11 cellular contexts compared by ENCODE assay signal in genomic region chr20:46872315-46873211, GRCh38. TPM values are rescaled to one million over a fixed set of nuclear protein-coding genes. Genes with fewer than 3 reads are reported as not detected.
DNase-seq lines count a peak whose midpoint lies in the region; TF ChIP-seq lines count a peak whose summit lies in the region.
"Had no signal": no experiment of that assay in that cellular context is flagged by ENCODE, and none has a peak within 500 bp of the region (broad histone marks: within the 10 kb centered on the region; RNA-seq: fewer than 3 reads in every experiment).

No MANE protein-coding gene starts in this region.

- peak overlapping the region; percentile 80 for H2AFZ ChIP-seq in ACC112 (ENCODE audit: low read length, unreplicated experiment)
- no peak overlapping the region for H2AFZ ChIP-seq in mesenchymal stem cell (ENCODE audit: low read depth, low read length)

- intact Hi-C loops in left ventricle myocardium inferior (cut with micrococcal nuclease): no loop called here

- no peak overlapping the region for H3K23ac ChIP-seq in mesenchymal stem cell (ENCODE audit: low read length in 2 of 2)

- no peak overlapping the region for H4K91ac ChIP-seq in mesenchymal stem cell (ENCODE audit: low read length)

- H2BK12ac ChIP-seq in mesenchymal stem cell (ENCODE audit: low read length in 2 of 2): no peak overlapping the region

- no peaks in the 10 kb centered on the region for H3K79me1 ChIP-seq in mesenchymal stem cell (replicated peaks; ENCODE audit: low read length, poor library complexity, severe bottlenecking)

- no peak overlapping the region for H3K14ac ChIP-seq in mesenchymal stem cell (ENCODE audit: low read length in 2 of 2)

- H2BK120ac ChIP-seq in mesenchymal stem cell (ENCODE audit: low read depth, low read length): no peak overlapping the region

- H3K4me1 ChIP-seq in ACC112 (ENCODE audit: control insufficient read depth, insufficient read depth, low read length, unreplicated experiment) (no peaks in the 10 kb centered on the region), left ventricle myocardium inferior (no peaks in the 10 kb centered on the region), mesenchymal stem cell (ENCODE audit: control insufficient read depth, insufficient read depth, low read depth, low read length) (no peaks in the 10 kb centered on the region)

- peaks cover 15% of the 10 kb centered on the region; the same call in 1 of the 2 replicates for H3K27me3 ChIP-seq in ACC112 (ENCODE audit: insufficient read depth, low read length)
- peaks cover 40% of the 10 kb centered on the region for H3K27me3 ChIP-seq in left ventricle myocardium inferior (ENCODE audit: low read depth)
- peaks cover 0 to 8% of the 10 kb centered on the region in 2 experiments for H3K27me3 ChIP-seq in mesenchymal stem cell (ENCODE audit: control insufficient read depth in 1 of 2, insufficient read depth in 1 of 2, low read length in 2 of 2)

- 69% methylated on average over 13 of the region's 13 CpGs for WGBS in mesenchymal stem cell

- H2BK15ac ChIP-seq in mesenchymal stem cell (ENCODE audit: low read depth, poor library complexity, severe bottlenecking): no peak overlapping the region

- no peak overlapping the region for H3K4ac ChIP-seq in mesenchymal stem cell (ENCODE audit: low read depth in 1 of 2, low read length in 2 of 2)

- TF ChIP-seq CTCF in RWPE1 (conservative IDR thresholded peaks at IDR 0.05; ENCODE audit: low read depth) (no peak), left ventricle myocardium inferior (IDR thresholded peaks at IDR 0.05; ENCODE audit: borderline replicate concordance) (no peak)

- H3K9ac ChIP-seq in mesenchymal stem cell (ENCODE audit: low read length): no peak overlapping the region

- CTCF ChIA-PET in RWPE1 (lab: Yijun Ruan, JAX): no interaction called here

- no peak overlapping the region for H2BK5ac ChIP-seq in mesenchymal stem cell (ENCODE audit: low read depth, low read length, poor library complexity, severe bottlenecking)

- no peak overlapping the region for H4K8ac ChIP-seq in mesenchymal stem cell (ENCODE audit: low read length)

- POLR2A ChIA-PET in RWPE1 (lab: Yijun Ruan, JAX; ENCODE audit: low non-redundant PET): no interaction called here

- no peak overlapping the region for H3K27ac ChIP-seq in ACC112 (ENCODE audit: low read depth, low read length)
- H3K27ac ChIP-seq in RWPE1: no peak overlapping the region
- no peak overlapping the region for H3K27ac ChIP-seq in left ventricle myocardium inferior (replicated peaks)
- H3K27ac ChIP-seq in mesenchymal stem cell (ENCODE audit: low read length, poor library complexity, severe bottlenecking): no peak overlapping the region

- H3K18ac ChIP-seq in mesenchymal stem cell (ENCODE audit: low read depth in 1 of 2, low read length in 2 of 2): no peak overlapping the region

- H3K9me3 ChIP-seq in left ventricle myocardium inferior (replicated peaks) (peaks cover 24% of the 10 kb centered on the region), mesenchymal stem cell (ENCODE audit: control insufficient read depth, low read length) (peaks cover 24% of the 10 kb centered on the region)

- H3K4me2 ChIP-seq in mesenchymal stem cell (ENCODE audit: low read length, poor library complexity, severe bottlenecking): no peak overlapping the region

- peak overlapping the region; percentile 68 for H3K4me3 ChIP-seq in ACC112 (ENCODE audit: low read depth, low read length)
- no peak overlapping the region for H3K4me3 ChIP-seq in left ventricle myocardium inferior
- H3K4me3 ChIP-seq in mesenchymal stem cell (ENCODE audit: insufficient read depth in 1 of 2, low read depth in 1 of 2, low read length in 2 of 2): peak overlapping the region in 1 of 2 experiments; percentile 61

- no peak overlapping the region for H2AK5ac ChIP-seq in mesenchymal stem cell (ENCODE audit: low read length, severe bottlenecking)

- H3K36me3 ChIP-seq in ACC112 (ENCODE audit: insufficient read depth, low read length) (no peaks in the 10 kb centered on the region), left ventricle myocardium inferior (no peaks in the 10 kb centered on the region), mesenchymal stem cell (ENCODE audit: control insufficient read depth in 1 of 2, insufficient read depth in 2 of 2, low read depth in 1 of 2, low read length in 2 of 2) (no peaks in the 10 kb centered on the region)

- H3K79me2 ChIP-seq in ACC112 (ENCODE audit: control insufficient read depth, insufficient read depth, low read length, unreplicated experiment): no peaks in the 10 kb centered on the region

- DNase-seq in EL: peak; percentile 10
- peak; percentile 42 for DNase-seq in RWPE1 (ENCODE audit: low spot score)
- DNase-seq in left ventricle myocardium inferior: peak; percentile 21
- DNase-seq in NCI-H526 treated with DMSO at 0.1 percent for 48 hours (lab: John Stamatoyannopoulos, UW): no peak
- DNase-seq in activated CD8-positive, alpha-beta memory T cell treated with anti-CD3 and anti-CD28 coated beads for 24 hours: no peak
- no peak for DNase-seq in HPDE6-E6E7 (ENCODE audit: extremely low spot score)
- no peak for DNase-seq in mesenchymal stem cell
- DNase-seq: activated naive CD8-positive, alpha-beta T cell treated with anti-CD3 and anti-CD28 coated beads, Interleukin-2, amount 50 U/mL, for 24 hours; endodermal cell; NCI-H1105 had no signal

RNA-seq across cellular contexts. Expression of gene EYA2, which starts 22.1 kb away (rescaled TPM):
- 0.63 TPM for total RNA-seq in left ventricle myocardium inferior
- polyA plus RNA-seq in mesenchymal stem cell (2013, experiment 1 of 2): not detected
- polyA plus RNA-seq in mesenchymal stem cell (2013, experiment 2 of 2): not detected

Comparison
In these comparisons a context has a peak if more than half of its experiments do, and no peak if none do; other contexts are left out.
1. DNase-seq: peak in EL (single experiment), RWPE1 (single experiment) and left ventricle myocardium inferior (single experiment); none in NCI-H526 treated with DMSO at 0.1 percent for 48 hours (single experiment), activated CD8-positive, alpha-beta memory T cell treated with anti-CD3 and anti-CD28 coated beads for 24 hours (single experiment), HPDE6-E6E7 (single experiment) and mesenchymal stem cell (single experiment).